28 cellular contexts compared by ENCODE assay signal in the genomic region with DNA sequence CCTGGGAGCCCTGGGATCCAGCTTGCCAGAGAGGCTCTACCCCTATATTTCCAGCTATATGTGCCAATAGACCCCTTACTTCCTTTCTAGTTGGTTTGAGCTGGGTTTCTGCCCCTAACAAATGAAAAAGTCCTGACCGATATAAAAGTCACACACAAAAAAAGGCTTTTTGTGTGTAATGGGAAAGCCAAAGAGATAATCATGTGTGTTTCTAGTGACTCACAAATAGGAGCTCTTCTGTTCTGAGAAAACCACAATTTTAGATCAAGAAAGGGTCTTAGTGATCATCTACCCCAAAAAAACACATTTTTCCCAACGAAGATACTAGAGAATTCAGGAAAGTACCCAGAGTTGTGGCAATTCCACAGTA. TPM values are rescaled to one million over a fixed set of nuclear protein-coding genes. Genes with fewer than 3 reads are reported as not detected.
DNase-seq lines count a peak whose midpoint lies in the region; ATAC-seq, FAIRE-seq and TF ChIP-seq lines count a peak whose summit lies in the region.
"Had no signal": no experiment of that assay in that cellular context is flagged by ENCODE, and none has a peak within 500 bp of the region (broad histone marks: within the 10 kb centered on the region; RNA-seq: fewer than 3 reads in every experiment).

No MANE protein-coding gene starts in this region.

- no peak for TF ChIP-seq POLR2A in GM12892 (IDR thresholded peaks at IDR 0.05; ENCODE audit: low read depth, low read length)

- 0 out of 2 replicates have a peak, but pooled peaks cover 3% of the 10 kb centered on the region for H4K20me1 ChIP-seq in BLaER1

- peaks cover 29% of the 10 kb centered on the region for H3K27me3 ChIP-seq in BLaER1
- H3K27me3 ChIP-seq in HL-60 (ENCODE audit: insufficient read depth, poor library complexity, severe bottlenecking) = peaks cover 20% of the 10 kb centered on the region
- H3K27me3 ChIP-seq: vagina had no signal

- H3K4me2 ChIP-seq in BLaER1 = peak overlapping the region; percentile 87
- H3K4me2 ChIP-seq: A549, KMS-11 had no signal

- TF ChIP-seq CTCF in HL-60 (IDR thresholded peaks at IDR 0.05; ENCODE audit: insufficient read depth, low read length) = no peak

- H3K27ac ChIP-seq in BLaER1 (no peak overlapping the region), HL-60 (replicated peaks) (no peak overlapping the region)
- H3K27ac ChIP-seq: A549, esophagus squamous epithelium, gastroesophageal sphincter, KMS-11, left lung, vagina had no signal

- H3K9ac ChIP-seq in BLaER1 = peak overlapping the region; percentile 57
- H3K9ac ChIP-seq: KMS-11 had no signal

- no peak for DNase-seq in HL-60 (ENCODE audit: low read depth in 1 of 2, low spot score in 1 of 2)
- peak; percentile 62 for DNase-seq in SK-MEL-5 (ENCODE audit: low read depth, low spot score)
- peak; percentile 78 for DNase-seq in foreskin melanocyte
- no peak for DNase-seq in GM12892 (ENCODE audit: insufficient read length)
- no peak for DNase-seq in hippocampal formation (lab: John Stamatoyannopoulos, UW)
- no peak for DNase-seq in NCI-H187 treated with DMSO at 0.1 percent for 48 hours (lab: John Stamatoyannopoulos, UW)
- DNase-seq: activated gamma-delta T cell treated with Interleukin-2 at 50 U/mL for 16 hours; activated T-cell treated with anti-CD3 and anti-CD28 coated beads, Interleukin-2, amount 50 U/mL, for 24 hours; BE2C; DMS 273 treated with DMSO at 0.1 percent for 48 hours; esophagus squamous epithelium; hypothalamus; left lung; NCI-H1092 treated with DMSO at 0.1 percent for 48 hours; NCI-H2029; NCI-H345; NCI-H748 treated with DMSO at 0.1 percent for 48 hours; PC-3; SHP77 treated with DMSO at 0.1 percent for 48 hours had no signal

- H3K36me3 ChIP-seq in BLaER1 = no peaks in the 10 kb centered on the region
- H3K36me3 ChIP-seq: BE2C, esophagus squamous epithelium, gastroesophageal sphincter, left lung, vagina had no signal

- H3K4me3 ChIP-seq in BLaER1 = peak overlapping the region; percentile 52
- H3K4me3 ChIP-seq in HL-60 (replicated peaks; ENCODE audit: insufficient read depth, low read length) = 0 out of 2 replicates have a peak overlapping the region, but pooled peaks have one; percentile 24
- H3K4me3 ChIP-seq: A549, vagina had no signal

- peaks cover 20% of the 10 kb centered on the region for H3K4me1 ChIP-seq in BLaER1
- H3K4me1 ChIP-seq: BE2C had no signal

- no peak for ATAC-seq in GM19328 (IDR thresholded peaks at IDR 0.05; ENCODE audit: unreplicated experiment)
- ATAC-seq: A549, gastroesophageal sphincter, left lung, PC-3 had no signal

- FAIRE-seq in GM12892 (lab: Jason Lieb, UNC) = no peak
- FAIRE-seq: A549, H1, HTR-8/SVneo had no signal

- in situ Hi-C loops in SK-MEL-5 (cut with HindIII; ENCODE audit: low pct_unique_long_range_greater_than_20kb, low sequenced_read_pairs) = no loop called here

- H3K9me3 ChIP-seq in BLaER1 = no peaks in the 10 kb centered on the region
- H3K9me3 ChIP-seq: A549, esophagus squamous epithelium, gastroesophageal sphincter, left lung, vagina had no signal

RNA-seq across cellular contexts. Expression of gene PLEKHA6, which starts 23.0 kb away (rescaled TPM):
- total RNA-seq in SK-MEL-5 (2014; rRNA removed; shearing (Covaris generic)) = 0.08 TPM in 1 of 2 replicates, not detected in the other
- polyA plus RNA-seq in SK-MEL-5 (2015; cell fraction: cytosol; rRNA removed) = 0.04 and 0.10 TPM in 2 replicates
- 0.11 and 0.26 TPM in 2 replicates for polyA plus RNA-seq in SK-MEL-5 (2015; cell fraction: nucleus; rRNA removed)
- polyA plus RNA-seq in GM12892 (2012; ENCODE audit: missing spikeins) = 0.21 TPM
- total RNA-seq: G401 had no signal

RNA-seq across cellular contexts. Expression of gene PPP1R15B, which starts 28.9 kb away (rescaled TPM):
- 24.8 and 25.1 TPM in 2 replicates for total RNA-seq in SK-MEL-5 (2014; rRNA removed; shearing (Covaris generic))
- polyA plus RNA-seq in SK-MEL-5 (2015; cell fraction: cytosol; rRNA removed) = 39.0 and 48.6 TPM in 2 replicates
- 40.4 and 45.1 TPM in 2 replicates for polyA plus RNA-seq in SK-MEL-5 (2015; cell fraction: nucleus; rRNA removed)
- 19.6 TPM for polyA plus RNA-seq in GM12892 (2012; ENCODE audit: missing spikeins)

Comparison
In these comparisons a context has a peak if more than half of its experiments do, and no peak if none do; other contexts are left out.
1. DNase-seq: peak in SK-MEL-5 (single experiment) and foreskin melanocyte (single experiment); none in HL-60 (0 of 2), GM12892 (single experiment), hippocampal formation (0 of 2) and NCI-H187 treated with DMSO at 0.1 percent for 48 hours (single experiment).